9 cellular contexts compared by ENCODE assay signal in genomic region chr16:81500833-81501521, GRCh38. TPM values are rescaled to one million over a fixed set of nuclear protein-coding genes. Genes with fewer than 3 reads are reported as not detected.
A peak's percentile ranks its signal among the peaks of the same experiment; 100 is the strongest.
DNase-seq lines count a peak whose midpoint lies in the region; ATAC-seq, FAIRE-seq and TF ChIP-seq lines count a peak whose summit lies in the region.
"Had no signal": no experiment of that assay in that cellular context is flagged by ENCODE, and none has a peak within 500 bp of the region (broad histone marks: within the 10 kb centered on the region; RNA-seq: fewer than 3 reads in every experiment).

No MANE protein-coding gene starts in this region.

- DNase-seq in GM04504 (ENCODE audit: low read depth) (peak; percentile 81), SJSA1 (ENCODE audit: low read depth in 1 of 2, low spot score in 2 of 2) (peak; percentile 80 to 83), esophagus muscularis mucosa (ENCODE audit: extremely low spot score) (no peak), NCI-H1105 treated with DMSO at 0.1 percent for 48 hours (lab: John Stamatoyannopoulos, UW) (no peak), GM20000 (ENCODE audit: low spot score) (no peak), GM12891 (ENCODE audit: insufficient read length, low spot score) (no peak)

- H3K4me3 ChIP-seq in SJSA1: no peak overlapping the region
- no peak overlapping the region for H3K4me3 ChIP-seq in esophagus muscularis mucosa
- H3K4me3 ChIP-seq in skeletal muscle tissue (ENCODE audit: low read length in 3 of 3): no peak overlapping the region

- ATAC-seq in GM18870 (IDR thresholded peaks at IDR 0.05; ENCODE audit: unreplicated experiment): no peak

- H3K27me3 ChIP-seq in SJSA1 (replicated peaks) (no peaks in the 10 kb centered on the region), esophagus muscularis mucosa (no peaks in the 10 kb centered on the region), skeletal muscle tissue (ENCODE audit: control insufficient read depth in 3 of 3, insufficient read depth in 3 of 3, low read length in 3 of 3) (no peaks in the 10 kb centered on the region)

- intact Hi-C loops in esophagus muscularis mucosa (cut with DNase I): no loop called here

- TF ChIP-seq POLR2A in esophagus muscularis mucosa (IDR thresholded peaks at IDR 0.05; ENCODE audit: low read depth) (no peak), GM12891 (IDR thresholded peaks at IDR 0.05; ENCODE audit: low read depth, low read length) (no peak)

- TF ChIP-seq EP300 in esophagus muscularis mucosa (IDR thresholded peaks at IDR 0.05): no peak

- WGBS in esophagus muscularis mucosa: 86% methylated on average over 17 of the region's 17 CpGs

- no peak overlapping the region for H3K9ac ChIP-seq in skeletal muscle tissue (ENCODE audit: low read depth in 1 of 3, low read length in 3 of 3)

- peak overlapping the region; percentile 10; the same call in 1 of the 2 replicates for H3K27ac ChIP-seq in SJSA1
- peak overlapping the region; percentile 2 to 34 (median 20) for H3K27ac ChIP-seq in esophagus muscularis mucosa (replicated peaks in 1 of 4)
- H3K27ac ChIP-seq in skeletal muscle tissue (ENCODE audit: low read depth, low read length): peak overlapping the region; percentile 12

- peaks cover 25% of the 10 kb centered on the region for H3K4me1 ChIP-seq in SJSA1 (replicated peaks)
- H3K4me1 ChIP-seq in esophagus muscularis mucosa: peaks cover 10 to 38% (median 30%) of the 10 kb centered on the region in 4 donors
- H3K4me1 ChIP-seq in skeletal muscle tissue (ENCODE audit: control insufficient read depth in 3 of 3, insufficient read depth in 3 of 3, low read length in 3 of 3): peaks cover 9 to 15% (median 12%) of the 10 kb centered on the region in 3 donors

- no peak for TF ChIP-seq CTCF in esophagus muscularis mucosa (IDR thresholded peaks at IDR 0.05)
- TF ChIP-seq CTCF in GM20000 (IDR thresholded peaks at IDR 0.05; ENCODE audit: extremely low read depth, missing control alignments): no peak

- no peaks in the 10 kb centered on the region for H3K9me3 ChIP-seq in SJSA1 (replicated peaks)
- H3K9me3 ChIP-seq in esophagus muscularis mucosa: no peaks in the 10 kb centered on the region
- no peaks in the 10 kb centered on the region for H3K9me3 ChIP-seq in skeletal muscle tissue (ENCODE audit: control insufficient read depth in 3 of 3, low read length in 3 of 3)

- no peak for FAIRE-seq in GM12891 (lab: Jason Lieb, UNC)
- FAIRE-seq: colon had no signal

- H3K36me3 ChIP-seq in SJSA1: no peaks in the 10 kb centered on the region
- H3K36me3 ChIP-seq in esophagus muscularis mucosa: no peaks in the 10 kb centered on the region
- H3K36me3 ChIP-seq in skeletal muscle tissue (ENCODE audit: control insufficient read depth in 3 of 3, insufficient read depth in 3 of 3, low read length in 3 of 3): no peaks in the 10 kb centered on the region

TF ChIP-seq in GM12891, 5 proteins besides CTCF, POLR2A, EP300 and RAD21:
- TF ChIP-seq SPI1 (IDR thresholded peaks at IDR 0.05; ENCODE audit: low read depth, low read length) (no peak), POU2F2 (IDR thresholded peaks at IDR 0.05; ENCODE audit: low read depth, low read length) (no peak), PAX5 (IDR thresholded peaks at IDR 0.05; ENCODE audit: insufficient read depth, low read length, severe bottlenecking) (no peak), POLR2AphosphoS5 (IDR thresholded peaks at IDR 0.05; ENCODE audit: low read depth, low read length) (no peak), TAF1 (IDR thresholded peaks at IDR 0.05; ENCODE audit: low read depth, low read length) (no peak)

RNA-seq across cellular contexts. Expression of gene CMIP, which starts 56.4 kb away (rescaled TPM):
- total RNA-seq in SJSA1 (2014; rRNA removed; shearing (Covaris generic)): 9.8 and 10.7 TPM in 2 replicates
- total RNA-seq in esophagus muscularis mucosa (10 to 100 TPM; 14.5 to 24.6 (median 21.0) TPM), skeletal muscle tissue (6.8 TPM)
- polyA plus RNA-seq in GM12891 (2012; ENCODE audit: low read depth, missing spikeins): 15.3 TPM

Comparison
In these comparisons a context has a peak if more than half of its experiments do, and no peak if none do; other contexts are left out.
1. DNase-seq: peak in GM04504 (single experiment) and SJSA1 (2 of 2); none in esophagus muscularis mucosa (single experiment), NCI-H1105 treated with DMSO at 0.1 percent for 48 hours (single experiment), GM20000 (single experiment) and GM12891 (single experiment).
2. Peak in every context shown above with its lines, with median percentiles within 50 percentile points of each other: H3K27ac ChIP-seq.